Comparison of ENCODE assay signal across 20 cellular contexts in the genomic region with DNA sequence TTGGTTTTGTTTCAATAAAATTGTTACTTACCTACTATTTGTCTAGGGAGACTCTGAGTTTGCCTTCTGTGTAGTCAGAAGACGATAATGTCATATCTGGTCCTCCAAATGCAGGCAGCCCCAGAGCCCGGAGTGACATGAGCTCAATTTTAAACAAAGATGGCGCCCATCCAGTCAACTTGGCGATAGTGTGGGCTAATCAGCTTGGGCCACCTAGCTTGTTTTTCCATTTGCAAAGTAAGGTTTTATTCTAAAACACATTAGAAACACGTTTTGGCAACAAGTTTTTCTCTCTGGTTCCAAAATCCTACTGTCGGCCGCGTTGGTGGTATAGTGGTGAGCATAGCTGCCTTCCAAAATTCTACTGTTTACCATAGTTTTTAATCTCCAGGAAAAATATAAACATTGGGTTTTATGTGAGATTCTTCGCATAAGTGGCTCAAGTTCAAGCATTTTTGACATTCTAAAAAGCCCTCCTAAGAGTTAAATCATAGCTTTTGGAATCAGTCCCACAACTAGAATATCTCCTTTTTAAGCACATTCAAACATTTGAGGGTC. TPM values are rescaled to one million over a fixed set of nuclear protein-coding genes. Genes with fewer than 3 reads are reported as not detected.
A peak's percentile ranks its signal among the peaks of the same experiment; 100 is the strongest.
DNase-seq lines count a peak whose midpoint lies in the region; TF ChIP-seq lines count a peak whose summit lies in the region.
"Had no signal": no experiment of that assay in that cellular context is flagged by ENCODE, and none has a peak within 500 bp of the region (broad histone marks: within the 10 kb centered on the region; RNA-seq: fewer than 3 reads in every experiment).

No MANE protein-coding gene starts in this region.

- H3K27me3 ChIP-seq in MG63, result no peaks in the 10 kb centered on the region
- H3K27me3 ChIP-seq: BLaER1 treated with 17β-estradiol and CSF1 and Interleukin-3, amounts not matched to agents 10 nM and 100 nM had no signal

- peaks cover 31% of the 10 kb centered on the region for H3K36me3 ChIP-seq in MG63

- H3K4me3 ChIP-seq in MG63 (no peak overlapping the region), fibroblast of villous mesenchyme (ENCODE audit: low read depth, low read length) (no peak overlapping the region)
- H3K4me3 ChIP-seq: BLaER1 treated with 17β-estradiol and CSF1 and Interleukin-3, amounts not matched to agents 10 nM and 100 nM had no signal

- DNase-seq in EL (peak; percentile 23), MG63 (peak; percentile 29), astrocyte of the hippocampus (ENCODE audit: low read depth, low spot score) (peak; percentile 63), fibroblast of villous mesenchyme (ENCODE audit: low read depth) (peak; percentile 39), HT-29 (ENCODE audit: low spot score) (no peak), SHP77 (lab: John Stamatoyannopoulos, UW) (no peak)
- no peak for DNase-seq in stimulated activated CD4-positive, alpha-beta T cell treated with anti-CD3 and anti-CD28 coated beads, Interleukin-1b, Interleukin-23, amount 100 ng/mL, for 48 hours
- DNase-seq: AML-193; CD4-positive, alpha-beta T cell; GF-D8; Kasumi-1; NCI-H1105 treated with DMSO at 0.1 percent for 48 hours; NCI-H2029; NCI-H446; NCI-H524 treated with DMSO at 0.1 percent for 48 hours; NCI-H82; NK-92 treated with Interleukin-12 subunit alpha and Interleukin-12 subunit beta, amount 100 ng/mL, for 24 hours; PC-3 had no signal

- TF ChIP-seq CTCF in fibroblast of villous mesenchyme (IDR thresholded peaks at IDR 0.05; ENCODE audit: insufficient read depth, low read depth, low read length), result no peak

- no peaks in the 10 kb centered on the region for H3K9me3 ChIP-seq in MG63
- H3K9me3 ChIP-seq: BLaER1 treated with 17β-estradiol and CSF1 and Interleukin-3, amounts not matched to agents 10 nM and 100 nM had no signal

RNA-seq across cellular contexts. Expression of gene TSC1, which starts 13.2 kb away (rescaled TPM):
- total RNA-seq in MG63 (2014; rRNA removed; shearing (Covaris generic); ENCODE audit: low replicate concordance), result 6.5 and 15.3 TPM in 2 replicates
- total RNA-seq in fibroblast of villous mesenchyme, result 51.9 and 65.2 TPM in 2 replicates
- 13.7 and 16.5 TPM in 2 replicates for total RNA-seq in HT-29 (2014; rRNA removed; shearing (Covaris generic))

RNA-seq across cellular contexts. Expression of gene GFI1B, which starts 47.2 kb away (rescaled TPM):
- not detected in 2 replicates for total RNA-seq in MG63 (2014; rRNA removed; shearing (Covaris generic); ENCODE audit: low replicate concordance)
- under 0.01 and 0.32 TPM in 2 replicates for total RNA-seq in fibroblast of villous mesenchyme
- not detected in 2 replicates for total RNA-seq in HT-29 (2014; rRNA removed; shearing (Covaris generic))
- total RNA-seq: MCF 10A, PC-3 had no signal

RNA-seq across cellular contexts. Expression of gene SPACA9, which starts 52.6 kb away (rescaled TPM):
- 2.4 and 7.0 TPM in 2 replicates for total RNA-seq in MG63 (2014; rRNA removed; shearing (Covaris generic); ENCODE audit: low replicate concordance)
- total RNA-seq in fibroblast of villous mesenchyme, result 2.2 and 2.6 TPM in 2 replicates
- 1.3 and 1.4 TPM in 2 replicates for total RNA-seq in HT-29 (2014; rRNA removed; shearing (Covaris generic))

RNA-seq across cellular contexts. Expression of gene AK8, which starts 53.2 kb away (rescaled TPM):
- total RNA-seq in MG63 (2014; rRNA removed; shearing (Covaris generic); ENCODE audit: low replicate concordance), result 0.15 and 1.9 TPM in 2 replicates
- total RNA-seq in fibroblast of villous mesenchyme, result 0.32 TPM in 1 of 2 replicates, not detected in the other
- total RNA-seq in HT-29 (2014; rRNA removed; shearing (Covaris generic)), result not detected in 2 replicates
- total RNA-seq: CD4-positive, alpha-beta T cell had no signal

Comparison
In these comparisons a context has a peak if more than half of its experiments do, and no peak if none do; other contexts are left out.
1. DNase-seq: peak in EL (single experiment), MG63 (single experiment), astrocyte of the hippocampus (single experiment) and fibroblast of villous mesenchyme (single experiment); none in HT-29 (single experiment), SHP77 (0 of 2) and stimulated activated CD4-positive, alpha-beta T cell treated with anti-CD3 and anti-CD28 coated beads, Interleukin-1b, Interleukin-23, amount 100 ng/mL, for 48 hours (single experiment).